Comparison of ENCODE assay signal across 8 cellular contexts in the genomic region with DNA sequence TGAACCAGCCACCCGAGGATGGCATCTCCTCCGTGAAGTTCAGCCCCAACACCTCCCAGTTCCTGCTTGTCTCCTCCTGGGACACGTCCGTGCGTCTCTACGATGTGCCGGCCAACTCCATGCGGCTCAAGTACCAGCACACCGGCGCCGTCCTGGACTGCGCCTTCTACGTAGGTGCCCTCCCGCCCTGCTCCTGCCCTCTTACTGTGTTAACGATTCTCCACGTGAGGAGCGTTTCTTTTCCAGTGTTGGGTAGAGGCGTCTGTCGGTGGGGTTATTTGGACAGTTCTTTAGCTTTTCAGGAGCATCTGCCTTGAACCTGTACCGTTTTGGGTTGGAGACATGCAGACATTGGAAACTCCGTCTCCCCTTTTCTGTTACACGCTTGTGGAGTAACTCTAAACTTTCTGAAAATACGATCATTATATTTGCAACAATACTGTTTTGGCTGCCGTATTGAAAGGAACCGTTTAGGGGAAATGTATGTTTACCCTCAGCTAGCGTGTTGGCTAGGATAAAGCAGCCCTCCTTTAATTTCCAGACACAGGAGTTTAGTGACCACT. TPM values are rescaled to one million over a fixed set of nuclear protein-coding genes. Genes with fewer than 3 reads are reported as not detected.
DNase-seq lines count a peak whose midpoint lies in the region; ATAC-seq lines count a peak whose summit lies in the region.

No MANE protein-coding gene starts in this region.

- H3K9me3 Mint-ChIP-seq in central memory CD8-positive, alpha-beta T cell = no peaks in the 10 kb centered on the region

- peaks cover 14% of the 10 kb centered on the region for H3K4me1 ChIP-seq in mesenchymal stem cell (ENCODE audit: control insufficient read depth, insufficient read depth, low read depth, low read length)

- DNase-seq in NCI-H1417 (lab: John Stamatoyannopoulos, UW) (peak in 2 of 3 experiments; percentile 14 to 79), NCI-H1417 treated with DMSO at 0.1 percent for 48 hours (lab: John Stamatoyannopoulos, UW) (no peak), HCEC 1CT (peak; percentile 52), NCI-H226 (peak; percentile 3), mesenchymal stem cell (peak; percentile 65), NCI-H1105 (lab: John Stamatoyannopoulos, UW) (no peak)
- no peak for DNase-seq in central memory CD8-positive, alpha-beta T cell (ENCODE audit: low spot score in 2 of 2)
- DNase-seq in effector CD8-positive, alpha-beta T cell (lab: John Stamatoyannopoulos, UW) = no peak

- H4K91ac ChIP-seq in mesenchymal stem cell (ENCODE audit: low read length) = no peak overlapping the region

- peak overlapping the region; percentile 97 for H3K27ac Mint-ChIP-seq in central memory CD8-positive, alpha-beta T cell (ENCODE audit: low read depth)

- H3K27me3 ChIP-seq in mesenchymal stem cell (ENCODE audit: control insufficient read depth in 1 of 2, insufficient read depth in 1 of 2, low read length in 2 of 2) = peaks cover 30% of the 10 kb centered on the region in 2 experiments

- peak; percentile 3 for ATAC-seq in central memory CD8-positive, alpha-beta T cell (replicated peaks; ENCODE audit: extremely low read depth, poor library complexity, severe bottlenecking)

- peaks cover 38% of the 10 kb centered on the region for H3K36me3 Mint-ChIP-seq in central memory CD8-positive, alpha-beta T cell (ENCODE audit: insufficient read depth)

- no peak overlapping the region for H2AFZ ChIP-seq in mesenchymal stem cell (ENCODE audit: low read depth, low read length)

- no peaks in the 10 kb centered on the region for H3K9me3 ChIP-seq in mesenchymal stem cell (ENCODE audit: control insufficient read depth, low read length)

- H3K4me2 ChIP-seq in mesenchymal stem cell (ENCODE audit: low read length, poor library complexity, severe bottlenecking) = peak overlapping the region; percentile 51

- peaks cover 6% of the 10 kb centered on the region for H3K27me3 Mint-ChIP-seq in central memory CD8-positive, alpha-beta T cell

- H3K18ac ChIP-seq in mesenchymal stem cell (ENCODE audit: low read depth in 1 of 2, low read length in 2 of 2) = peak overlapping the region in 1 of 2 experiments; percentile 13

- no peak overlapping the region for H3K27ac ChIP-seq in mesenchymal stem cell (ENCODE audit: low read length, poor library complexity, severe bottlenecking)

- peak overlapping the region in 1 of 2 experiments; percentile 51 for H3K4ac ChIP-seq in mesenchymal stem cell (ENCODE audit: low read depth in 1 of 2, low read length in 2 of 2)

- H3K79me1 ChIP-seq in mesenchymal stem cell (replicated peaks; ENCODE audit: low read length, poor library complexity, severe bottlenecking) = no peaks in the 10 kb centered on the region

- no peak overlapping the region for H2AK5ac ChIP-seq in mesenchymal stem cell (ENCODE audit: low read length, severe bottlenecking)

- H3K4me1 Mint-ChIP-seq in central memory CD8-positive, alpha-beta T cell = peaks cover 59% of the 10 kb centered on the region

- H3K4me3 ChIP-seq in mesenchymal stem cell (ENCODE audit: insufficient read depth in 1 of 2, low read depth in 1 of 2, low read length in 2 of 2) = peak overlapping the region; percentile 82 to 84

- H3K4me3 Mint-ChIP-seq in central memory CD8-positive, alpha-beta T cell = peak overlapping the region; percentile 99

- H3K36me3 ChIP-seq in mesenchymal stem cell (ENCODE audit: control insufficient read depth in 1 of 2, insufficient read depth in 2 of 2, low read depth in 1 of 2, low read length in 2 of 2) = peaks cover 3 to 41% of the 10 kb centered on the region in 2 experiments

- no peak overlapping the region for H2BK12ac ChIP-seq in mesenchymal stem cell (ENCODE audit: low read length in 2 of 2)

- WGBS in mesenchymal stem cell = 11% methylated on average over 26 of the region's 26 CpGs

- H2BK120ac ChIP-seq in mesenchymal stem cell (ENCODE audit: low read depth, low read length) = no peak overlapping the region

- H3K9ac ChIP-seq in mesenchymal stem cell (ENCODE audit: low read length) = peak overlapping the region; percentile 97

- H2BK15ac ChIP-seq in mesenchymal stem cell (ENCODE audit: low read depth, poor library complexity, severe bottlenecking) = no peak overlapping the region

- no peak overlapping the region for H4K8ac ChIP-seq in mesenchymal stem cell (ENCODE audit: low read length)

- no peak overlapping the region for H3K23ac ChIP-seq in mesenchymal stem cell (ENCODE audit: low read length in 2 of 2)

- H3K14ac ChIP-seq in mesenchymal stem cell (ENCODE audit: low read length in 2 of 2) = no peak overlapping the region

- no peak overlapping the region for H2BK5ac ChIP-seq in mesenchymal stem cell (ENCODE audit: low read depth, low read length, poor library complexity, severe bottlenecking)

RNA-seq across cellular contexts. Expression of gene BUB3, which starts 0.8 kb away (rescaled TPM):
- polyA plus RNA-seq in mesenchymal stem cell (2013, experiment 1 of 2) = 52.0 TPM
- polyA plus RNA-seq in mesenchymal stem cell (2013, experiment 2 of 2) = 54.7 TPM

RNA-seq across cellular contexts. Expression of gene HMX2, which starts 7.1 kb away (rescaled TPM):
- polyA plus RNA-seq in mesenchymal stem cell (2013, experiment 1 of 2) = not detected
- not detected for polyA plus RNA-seq in mesenchymal stem cell (2013, experiment 2 of 2)

RNA-seq across cellular contexts. Expression of gene HMX3, which starts 19.3 kb away (rescaled TPM):
- not detected for polyA plus RNA-seq in mesenchymal stem cell (2013, experiment 1 of 2)
- not detected for polyA plus RNA-seq in mesenchymal stem cell (2013, experiment 2 of 2)

Comparison
In these comparisons a context has a peak if more than half of its experiments do, and no peak if none do; other contexts are left out.
1. DNase-seq: peak in NCI-H1417 (2 of 3), HCEC 1CT (single experiment), NCI-H226 (single experiment) and mesenchymal stem cell (single experiment); none in NCI-H1417 treated with DMSO at 0.1 percent for 48 hours (single experiment), central memory CD8-positive, alpha-beta T cell (0 of 2), effector CD8-positive, alpha-beta T cell (single experiment) and NCI-H1105 (single experiment).